Comparison of ENCODE assay signal across 8 cellular contexts in genomic region chr13:18643644-18644172, GRCh38.
DNase-seq lines count a peak whose midpoint lies in the region; TF ChIP-seq lines count a peak whose summit lies in the region.
"Not testable (repeated sequence)": the region's sequence is repeated elsewhere in the genome, so short reads cannot be mapped to it uniquely, and the experiment has no call there.

No MANE protein-coding gene starts in this region.

- H3K36me3 Mint-ChIP-seq in HFFc6 (ENCODE audit: low read depth): not testable (repeated sequence)

- H3K27ac Mint-ChIP-seq in HFFc6: not testable (repeated sequence)

- not testable (repeated sequence) for H3K36me3 ChIP-seq in colonic mucosa

- peak; percentile 72 for TF ChIP-seq CTCF in C4-2B (conservative IDR thresholded peaks at IDR 0.05)
- peak; percentile 10; the same call in 1 of the 2 replicates for TF ChIP-seq CTCF in HFFc6 (IDR thresholded peaks at IDR 0.05)
- not testable (repeated sequence) for TF ChIP-seq CTCF in colonic mucosa (IDR thresholded peaks at IDR 0.05)

- H3K9me3 ChIP-seq in colonic mucosa: not testable (repeated sequence)

- not testable (repeated sequence) for H3K4me1 Mint-ChIP-seq in HFFc6 (ENCODE audit: low read depth)

- not testable (repeated sequence) for H3K9ac ChIP-seq in colonic mucosa (ENCODE audit: low read depth in 2 of 2, low read length in 2 of 2)

- not testable (repeated sequence) for H3K27me3 Mint-ChIP-seq in HFFc6 (ENCODE audit: insufficient read depth)

- not testable (repeated sequence) for H3K4me1 ChIP-seq in colonic mucosa

- H3K27me3 ChIP-seq in colonic mucosa: not testable (repeated sequence)

- not testable (repeated sequence) for H3K27ac ChIP-seq in C4-2B, colonic mucosa

- H3K4me3 ChIP-seq in colonic mucosa: not testable (repeated sequence)

- intact Hi-C loops in colonic mucosa (cut with DNase I): not testable (repeated sequence)

- not testable (repeated sequence) for H3K4me3 Mint-ChIP-seq in HFFc6

- DNase-seq in HFFc6: not testable (repeated sequence)
- peak; percentile 41 for DNase-seq in NCI-H82 (lab: John Stamatoyannopoulos, UW)
- peak; percentile 7 for DNase-seq in T-helper 9 cell
- peak; percentile 1 for DNase-seq in activated T-cell treated with anti-CD3 and anti-CD28 coated beads for 4 hours
- DNase-seq in colonic mucosa: peak; percentile 43
- DNase-seq in mucosa of gallbladder (ENCODE audit: low spot score): peak; percentile 22
- DNase-seq in stimulated activated CD8-positive, alpha-beta memory T cell treated with anti-CD3 and anti-CD28 coated beads, Interleukin-15, amount 100 ng/mL, for 24 hours (ENCODE audit: low read depth): peak; percentile 1

- not testable (repeated sequence) for H3K9me3 Mint-ChIP-seq in HFFc6
